Comparison of ENCODE assay signal across 8 cellular contexts in genomic region chr14:49633650-49634546, GRCh38. TPM values are rescaled to one million over a fixed set of nuclear protein-coding genes. Genes with fewer than 3 reads are reported as not detected.
DNase-seq lines count a peak whose midpoint lies in the region; ATAC-seq lines count a peak whose summit lies in the region.

No MANE protein-coding gene starts in this region.

- ATAC-seq in HG03457 (IDR thresholded peaks at IDR 0.05; ENCODE audit: unreplicated experiment) (peak; percentile 76), left lobe of liver (peak; percentile 89)

- peak overlapping the region; percentile 82 for H3K27ac ChIP-seq in cingulate gyrus (ENCODE audit: low read depth, low read length)

- DNase-seq in C1 segment of cervical spinal cord (lab: John Stamatoyannopoulos, UW) (peak; percentile 38 to 96 (median 89)), GM19240 (ENCODE audit: insufficient read length, low spot score) (peak; percentile 55), NCI-H510A treated with DMSO at 0.1 percent for 48 hours (lab: John Stamatoyannopoulos, UW) (peak; percentile 81), left lobe of liver (ENCODE audit: low spot score) (peak; percentile 93)
- DNase-seq in activated CD4-positive, alpha-beta T cell treated with anti-CD3 and anti-CD28 coated beads for 4 hours = peak; percentile 92 to 95
- peak; percentile 95 to 96 for DNase-seq in stimulated activated CD4-positive, alpha-beta T cell treated with anti-CD3 and anti-CD28 coated beads, Interleukin-2, amount 100 ng/mL, for 24 hours

RNA-seq across cellular contexts. Expression of gene DNAAF2, which starts 1.1 kb away (rescaled TPM):
- 6.7 TPM for total RNA-seq in left lobe of liver

RNA-seq across cellular contexts. Expression of gene MGAT2, which starts 13.3 kb away (rescaled TPM):
- total RNA-seq in left lobe of liver = 40.7 TPM

RNA-seq across cellular contexts. Expression of gene RPL36AL, which starts 13.5 kb away (rescaled TPM):
- 85.2 TPM for total RNA-seq in left lobe of liver

RNA-seq across cellular contexts. Expression of gene LRR1, which starts 35.2 kb away (rescaled TPM):
- 4.8 TPM for total RNA-seq in left lobe of liver

RNA-seq across cellular contexts. Expression of gene RPS29, which starts 47.7 kb away (rescaled TPM):
- 469 TPM for total RNA-seq in left lobe of liver

Comparison
In these comparisons a context has a peak if more than half of its experiments do, and no peak if none do; other contexts are left out.
1. Peak in every context shown above with its lines: DNase-seq, ATAC-seq and H3K27ac ChIP-seq.